In genomic region chr7:117385340-117386124, GRCh38 we compare ENCODE assay signal across 9 cellular contexts. TPM values are rescaled to one million over a fixed set of nuclear protein-coding genes. Genes with fewer than 3 reads are reported as not detected.
A peak's percentile ranks its signal among the peaks of the same experiment; 100 is the strongest.
DNase-seq lines count a peak whose midpoint lies in the region; ATAC-seq, FAIRE-seq and TF ChIP-seq lines count a peak whose summit lies in the region.
"Had no signal": no experiment of that assay in that cellular context is flagged by ENCODE, and none has a peak within 500 bp of the region (broad histone marks: within the 10 kb centered on the region; RNA-seq: fewer than 3 reads in every experiment).

No MANE protein-coding gene starts in this region.

- no peaks in the 10 kb centered on the region for H4K20me1 ChIP-seq in SK-N-SH (ENCODE audit: insufficient read depth)

- H3K27ac ChIP-seq in 22Rv1 (peak overlapping the region; percentile 82), SK-N-SH (ENCODE audit: low read depth in 2 of 2, low read length in 1 of 2) (no peak overlapping the region)

- TF ChIP-seq CTCF in 22Rv1 (IDR thresholded peaks at IDR 0.05) (peak; percentile 85), SK-N-SH (IDR thresholded peaks at IDR 0.05) (peak; percentile 79), natural killer cell (IDR thresholded peaks at IDR 0.05) (no peak)

- H3K36me3 Mint-ChIP-seq in natural killer cell: peaks cover 6% of the 10 kb centered on the region

- H3K27me3 Mint-ChIP-seq in natural killer cell (ENCODE audit: low read depth in 2 of 2): no peaks in the 10 kb centered on the region
- H3K27me3 Mint-ChIP-seq: central memory CD8-positive, alpha-beta T cell had no signal

- TF ChIP-seq RAD21 in SK-N-SH (IDR thresholded peaks at IDR 0.05; ENCODE audit: low read length): peak; percentile 76

- H3K4me3 Mint-ChIP-seq in natural killer cell: no peak overlapping the region
- H3K4me3 Mint-ChIP-seq: central memory CD8-positive, alpha-beta T cell had no signal

- peak; percentile 42 for FAIRE-seq in GM18507 (lab: Jason Lieb, UNC)

- POLR2A ChIA-PET in SK-N-SH (lab: Yijun Ruan, JAX): no interaction called here

- H3K9ac ChIP-seq in SK-N-SH: no peak overlapping the region

- H3K4me3 ChIP-seq in SK-N-SH (ENCODE audit: low read depth in 2 of 2, low read length in 1 of 2): no peak overlapping the region

- no peaks in the 10 kb centered on the region; a peak in 1 of 4 replicates for H3K4me1 ChIP-seq in SK-N-SH (ENCODE audit: control insufficient read depth in 1 of 2, insufficient read depth in 2 of 2, low read depth in 1 of 2, low read length in 1 of 2)

- CTCF ChIA-PET in SK-N-SH (lab: Yijun Ruan, JAX): interaction anchor here (0.7 to 3.4 kb wide), 15 partner anchors 8 to 463 kb away, joined by 3 to 21 read pairs (median 4); no protein-coding TSS in a partner anchor

- no peaks in the 10 kb centered on the region for H3K4me1 Mint-ChIP-seq in natural killer cell
- H3K4me1 Mint-ChIP-seq: central memory CD8-positive, alpha-beta T cell had no signal

- intact Hi-C loops in left colon (cut with DNase I, micrococcal nuclease): no loop called here
- intact Hi-C loops in natural killer cell (cut with micrococcal nuclease): no loop called here

- H3K9me3 Mint-ChIP-seq in natural killer cell: peaks cover 10 to 12% of the 10 kb centered on the region in 2 donors

- H3K27ac Mint-ChIP-seq in natural killer cell: no peak overlapping the region

- no peak for TF ChIP-seq EP300 in SK-N-SH (IDR thresholded peaks at IDR 0.05; ENCODE audit: borderline replicate concordance in 1 of 2, low read depth in 1 of 2, low read length in 1 of 2)

- no peaks in the 10 kb centered on the region for H3K36me3 ChIP-seq in SK-N-SH (replicated peaks in 1 of 2; ENCODE audit: control insufficient read depth in 1 of 2, insufficient read depth in 2 of 2, low read length in 1 of 2)

- ATAC-seq in HG03432 (IDR thresholded peaks at IDR 0.05; ENCODE audit: unreplicated experiment) (peak; percentile 81), left colon (peak; percentile 80), natural killer cell (no peak)

- no peaks in the 10 kb centered on the region for H3K9me3 ChIP-seq in SK-N-SH

- WGBS in SK-N-SH (ENCODE audit: low lambda C conversion rate): 8% methylated on average over 7 of the region's 7 CpGs

- H3K79me2 ChIP-seq in SK-N-SH (ENCODE audit: insufficient read depth): no peaks in the 10 kb centered on the region

- H3F3A ChIP-seq in SK-N-SH (replicated peaks; ENCODE audit: insufficient read depth): peaks cover 6% of the 10 kb centered on the region

- H2AFZ ChIP-seq in SK-N-SH (ENCODE audit: low read depth): no peak overlapping the region

- peak overlapping the region; percentile 35; the same call in 1 of the 2 replicates for H3K4me2 ChIP-seq in SK-N-SH

- DNase-seq in GM18507 (ENCODE audit: extremely low spot score, insufficient read length, low read depth) (no peak), SK-N-SH (peak; percentile 5), left colon (no peak), AG08396 (ENCODE audit: low spot score) (no peak), natural killer cell (no peak)
- no peak for DNase-seq in central memory CD4-positive, alpha-beta T cell

- H3K27me3 ChIP-seq in SK-N-SH (ENCODE audit: insufficient read depth): peaks cover 7% of the 10 kb centered on the region; the same call in 1 of the 2 replicates

- no peaks in the 10 kb centered on the region for H3K9me2 ChIP-seq in SK-N-SH

TF ChIP-seq in SK-N-SH, 30 proteins besides CTCF, POLR2A, EP300 and RAD21:
- TF ChIP-seq NRF1 (IDR thresholded peaks at IDR 0.05; ENCODE audit: low read depth, low read length) (no peak), ZBTB33 (IDR thresholded peaks at IDR 0.05; ENCODE audit: borderline replicate concordance, low read depth) (no peak), PBX3 (IDR thresholded peaks at IDR 0.05) (no peak), SMC3 (IDR thresholded peaks at IDR 0.05; ENCODE audit: low read depth, low read length) (peak; percentile 50), USF2 (IDR thresholded peaks at IDR 0.05; ENCODE audit: borderline replicate concordance, low read depth, low read length) (no peak), EZH2phosphoT487 (IDR thresholded peaks at IDR 0.05; ENCODE audit: borderline replicate concordance, low read depth) (no peak), TCF12 (IDR thresholded peaks at IDR 0.05) (no peak), REST (IDR thresholded peaks at IDR 0.05; ENCODE audit: low read depth, low read length) (no peak)

RNA-seq across cellular contexts. Expression of gene ASZ1, which starts 41.8 kb away (rescaled TPM):
- not detected in 2 replicates for polyA plus RNA-seq in SK-N-SH (2012; rRNA removed)
- polyA plus RNA-seq in SK-N-SH (2012; cell fraction: cytosol; rRNA removed): not detected in 2 replicates
- not detected in 2 replicates for polyA plus RNA-seq in SK-N-SH (2012; cell fraction: nucleus; rRNA removed)
- not detected for total RNA-seq in left colon
- total RNA-seq in natural killer cell: not detected

Comparison
In these comparisons a context has a peak if more than half of its experiments do, and no peak if none do; other contexts are left out.
1. ATAC-seq: peak in HG03432 (single experiment) and left colon (single experiment); none in natural killer cell (0 of 3).